3 cellular contexts compared by ENCODE assay signal in genomic region chr6:113254194-113254593, GRCh38.
TF ChIP-seq lines count a peak whose summit lies in the region.

No MANE protein-coding gene starts in this region.

TF ChIP-seq in HEK293, 187 proteins besides CTCF, POLR2A, EP300 and RAD21:
- TF ChIP-seq ZNF146 (tag by site-specific recombination; IDR thresholded peaks at IDR 0.05) = peak; percentile 55; the same call in 1 of the 2 replicates

TF ChIP-seq in K562, 482 proteins besides CTCF, POLR2A, EP300 and RAD21:
- TF ChIP-seq ZNF146 (CRISPR knock-in tag; IDR thresholded peaks at IDR 0.05; ENCODE audit: unreplicated experiment) = peak; percentile 45

TF ChIP-seq in HepG2, 621 proteins besides CTCF, POLR2A, EP300 and RAD21:
- TF ChIP-seq, protein P1, sequence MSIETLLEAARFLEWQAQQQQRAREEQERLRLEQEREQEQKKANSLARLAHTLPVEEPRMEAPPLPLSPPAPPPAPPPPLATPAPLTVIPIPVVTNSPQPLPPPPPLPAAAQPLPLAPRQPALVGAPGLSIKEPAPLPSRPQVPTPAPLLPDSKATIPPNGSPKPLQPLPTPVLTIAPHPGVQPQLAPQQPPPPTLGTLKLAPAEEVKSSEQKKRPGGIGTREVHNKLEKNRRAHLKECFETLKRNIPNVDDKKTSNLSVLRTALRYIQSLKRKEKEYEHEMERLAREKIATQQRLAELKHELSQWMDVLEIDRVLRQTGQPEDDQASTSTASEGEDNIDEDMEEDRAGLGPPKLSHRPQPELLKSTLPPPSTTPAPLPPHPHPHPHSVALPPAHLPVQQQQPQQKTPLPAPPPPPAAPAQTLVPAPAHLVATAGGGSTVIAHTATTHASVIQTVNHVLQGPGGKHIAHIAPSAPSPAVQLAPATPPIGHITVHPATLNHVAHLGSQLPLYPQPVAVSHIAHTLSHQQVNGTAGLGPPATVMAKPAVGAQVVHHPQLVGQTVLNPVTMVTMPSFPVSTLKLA (IDR thresholded peaks at IDR 0.05) = peak; percentile 13; the same call in 1 of the 2 replicates
